16 cellular contexts compared by ENCODE assay signal in genomic region chr11:120182357-120182756, GRCh38. TPM values are rescaled to one million over a fixed set of nuclear protein-coding genes. Genes with fewer than 3 reads are reported as not detected.
DNase-seq lines count a peak whose midpoint lies in the region; ATAC-seq and TF ChIP-seq lines count a peak whose summit lies in the region.
"Had no signal": no experiment of that assay in that cellular context is flagged by ENCODE, and none has a peak within 500 bp of the region (broad histone marks: within the 10 kb centered on the region; RNA-seq: fewer than 3 reads in every experiment).

No MANE protein-coding gene starts in this region.

- DNase-seq in activated CD8-positive, alpha-beta memory T cell treated with anti-CD3 and anti-CD28 coated beads, Interleukin-2, amount 50 U/mL, for 48 hours, result peak; percentile 28
- no peak for DNase-seq in activated CD8-positive, alpha-beta memory T cell treated with anti-CD3 and anti-CD28 coated beads for 24 hours
- DNase-seq in colonic mucosa (peak; percentile 17), stomach (peak; percentile 17)
- DNase-seq in central memory CD4-positive, alpha-beta T cell, result no peak
- no peak for DNase-seq in stimulated activated naive CD8-positive, alpha-beta T cell treated with anti-CD3 and anti-CD28 coated beads, Interleukin-15, Interleukin-2, amounts not matched to agents 100 U/mL and 50 U/mL, for 24 hours
- DNase-seq: activated CD4-positive, alpha-beta T cell treated with anti-CD3 and anti-CD28 coated beads, Interleukin-2, amount 50 U/mL, for 1 hour; effector CD8-positive, alpha-beta T cell; NCI-H345 had no signal

- 50 to 61% (median 53%) methylated on average over 7 of the region's 7 CpGs for WGBS in stomach, 5 donors

- peak overlapping the region; percentile 40 for H3K27ac ChIP-seq in colonic mucosa
- peak overlapping the region; percentile 1 for H3K27ac ChIP-seq in muscle layer of duodenum (ENCODE audit: low read length)
- peak overlapping the region in 4 of 5 donors; percentile 29 to 89 (median 78) for H3K27ac ChIP-seq in stomach
- H3K27ac ChIP-seq: ascending aorta, SJCRH30, thoracic aorta had no signal

- H3K4me1 ChIP-seq in colonic mucosa (peaks cover 15% of the 10 kb centered on the region), muscle layer of duodenum (ENCODE audit: control insufficient read depth in 1 of 2, insufficient read depth in 2 of 2, low read length in 2 of 2) (peaks cover 22 to 29% of the 10 kb centered on the region in 2 donors), stomach (peaks cover 32 to 59% (median 53%) of the 10 kb centered on the region in 4 donors)
- H3K4me1 ChIP-seq: ascending aorta had no signal

- H3K27me3 ChIP-seq in colonic mucosa, result no peaks in the 10 kb centered on the region
- no peaks in the 10 kb centered on the region for H3K27me3 ChIP-seq in muscle layer of duodenum (ENCODE audit: low read depth, low read length)
- no peaks in the 10 kb centered on the region for H3K27me3 ChIP-seq in stomach
- H3K27me3 ChIP-seq: ascending aorta, SJCRH30 had no signal

- TF ChIP-seq EP300 in stomach (IDR thresholded peaks at IDR 0.05), result no peak

- H3K4me3 ChIP-seq in colonic mucosa, result no peak overlapping the region
- H3K4me3 ChIP-seq in muscle layer of duodenum (ENCODE audit: low read depth in 1 of 2, low read length in 2 of 2), result no peak overlapping the region
- no peak overlapping the region for H3K4me3 ChIP-seq in stomach
- H3K4me3 ChIP-seq: ascending aorta, K562, SJCRH30, thoracic aorta had no signal

- no peaks in the 10 kb centered on the region for H3K9me3 ChIP-seq in colonic mucosa
- H3K9me3 ChIP-seq in muscle layer of duodenum (ENCODE audit: control insufficient read depth in 1 of 2, low read length in 2 of 2), result no peaks in the 10 kb centered on the region
- no peaks in the 10 kb centered on the region for H3K9me3 ChIP-seq in stomach
- H3K9me3 ChIP-seq: ascending aorta, SJCRH30, thoracic aorta had no signal

- intact Hi-C loops in colonic mucosa (cut with DNase I) (no loop called here), stomach (cut with DNase I; ENCODE audit: low total_unique reads) (no loop called here)

- TF ChIP-seq POLR2A in stomach (IDR thresholded peaks at IDR 0.05), result no peak

- H3K36me3 ChIP-seq in colonic mucosa (no peaks in the 10 kb centered on the region), muscle layer of duodenum (ENCODE audit: control insufficient read depth in 1 of 2, insufficient read depth in 2 of 2, low read length in 2 of 2) (no peaks in the 10 kb centered on the region), stomach (no peaks in the 10 kb centered on the region)
- H3K36me3 ChIP-seq: ascending aorta, SJCRH30, thoracic aorta had no signal

- H3K9ac ChIP-seq in colonic mucosa (ENCODE audit: low read depth in 2 of 2, low read length in 2 of 2), result peak overlapping the region in 1 of 2 donors; percentile 65

- ATAC-seq in HG03469 (IDR thresholded peaks at IDR 0.05; ENCODE audit: unreplicated experiment), result no peak
- no peak for ATAC-seq in stimulated activated naive CD8-positive, alpha-beta T cell treated with anti-CD3 and anti-CD28 coated beads, Interleukin-15, Interleukin-2, amounts not matched to agents 100 U/mL and 50 U/mL, for 24 hours

- no peak for TF ChIP-seq CTCF in colonic mucosa (IDR thresholded peaks at IDR 0.05)
- TF ChIP-seq CTCF in stomach (IDR thresholded peaks at IDR 0.05), result no peak

RNA-seq across cellular contexts. Expression of gene OAF, which starts 28.5 kb away (rescaled TPM):
- total RNA-seq in colonic mucosa, result 100 to 1,000 TPM; 142 to 152 TPM
- 100 to 1,000 TPM in 2 of 5 donors, 10 to 100 TPM in 3; 23.3 to 380 (median 37.2) TPM for total RNA-seq in stomach
- 10 to 100 TPM; 17.1 to 30.5 (median 30.2) TPM for polyA plus RNA-seq in stomach

RNA-seq across cellular contexts. Expression of gene TRIM29, which starts 44.4 kb away (rescaled TPM):
- 1 to 10 TPM; 3.4 to 4.0 TPM for total RNA-seq in colonic mucosa
- total RNA-seq in stomach, result 10 to 100 TPM in 1 of 5 donors, 1 to 10 TPM in 2, not detected in 2; 2.0 to 57.8 (median 2.3) TPM
- polyA plus RNA-seq in stomach, result 100 to 1,000 TPM in 1 of 3 donors, 1 to 10 TPM in 2; 1.4 to 287 (median 1.7) TPM
- total RNA-seq: activated T-helper 2 cell treated with anti-CD3 and anti-CD28 coated beads, Interferon-gamma antibody, Interleukin-2, Interleukin-4, amounts not matched to agents 10 μg/mL and 5 μg/mL and 100 μg/mL, durations not matched to agents 14 hours and 24 hours and 36 hours; SJCRH30 had no signal

RNA-seq across cellular contexts. Expression of gene POU2F3, which starts 57.6 kb away (rescaled TPM):
- total RNA-seq in colonic mucosa, result 1 to 10 TPM in 1 of 2 donors, under 1 TPM in 1; 0.77 to 1.5 TPM
- total RNA-seq in stomach, result 1 to 10 TPM in 2 of 5 donors, under 1 TPM in 1, not detected in 2; 0.18 to 1.9 (median 1.3) TPM
- 1 to 10 TPM in 2 of 3 donors, under 1 TPM in 1; 0.75 to 1.5 (median 1.3) TPM for polyA plus RNA-seq in stomach
- total RNA-seq: activated T-helper 2 cell treated with anti-CD3 and anti-CD28 coated beads, Interferon-gamma antibody, Interleukin-2, Interleukin-4, amounts not matched to agents 10 μg/mL and 5 μg/mL and 100 μg/mL, durations not matched to agents 14 hours and 24 hours and 36 hours; ascending aorta; K562; SJCRH30; thoracic aorta had no signal
- polyA plus RNA-seq: K562 had no signal

Comparison
In these comparisons a context has a peak if more than half of its experiments do, and no peak if none do; other contexts are left out.
1. DNase-seq: peak in activated CD8-positive, alpha-beta memory T cell treated with anti-CD3 and anti-CD28 coated beads, Interleukin-2, amount 50 U/mL, for 48 hours (single experiment), colonic mucosa (single experiment) and stomach (single experiment); none in activated CD8-positive, alpha-beta memory T cell treated with anti-CD3 and anti-CD28 coated beads for 24 hours (single experiment), central memory CD4-positive, alpha-beta T cell (single experiment) and stimulated activated naive CD8-positive, alpha-beta T cell treated with anti-CD3 and anti-CD28 coated beads, Interleukin-15, Interleukin-2, amounts not matched to agents 100 U/mL and 50 U/mL, for 24 hours (single experiment).
2. H3K27ac ChIP-seq: peak in every context shown above with its lines; median percentile 78 in stomach; 40 in colonic mucosa; 1 in muscle layer of duodenum.